In the genomic region with DNA sequence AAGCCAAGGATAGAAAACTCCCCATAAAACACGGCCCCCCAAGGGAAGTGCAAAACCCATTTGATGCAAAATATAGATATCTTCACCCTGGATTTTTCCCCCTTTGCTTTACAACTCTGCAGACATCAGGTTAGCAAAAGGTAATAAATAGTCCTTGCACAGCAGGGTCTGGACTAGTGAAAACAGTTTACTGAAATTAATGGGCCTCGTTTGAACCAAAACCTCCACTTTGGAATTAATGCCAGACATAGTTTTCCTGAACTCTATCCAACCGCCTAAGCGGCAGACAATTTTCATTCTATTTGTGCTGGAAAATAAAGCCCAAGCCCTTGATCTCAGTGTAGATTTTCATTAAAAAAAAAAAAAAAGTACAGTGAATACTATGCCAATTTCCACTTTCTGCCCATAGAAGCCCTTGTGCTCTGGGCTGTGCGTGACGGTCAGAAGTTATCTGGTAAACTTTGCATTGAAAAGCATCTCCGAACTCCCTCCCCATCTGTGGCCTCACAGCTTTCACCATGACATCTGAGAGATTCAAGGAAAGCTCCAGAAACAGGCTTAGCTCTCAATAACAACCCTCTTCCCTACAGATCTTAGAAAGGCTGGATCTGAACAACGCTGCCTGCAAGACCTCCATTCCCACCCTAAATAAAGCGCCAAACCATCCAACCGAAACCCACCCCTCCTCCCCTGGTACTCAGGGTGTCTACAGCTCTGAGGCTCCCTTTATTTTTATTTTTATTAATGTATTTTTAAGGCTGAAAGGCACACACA, we compare ENCODE assay signal across 8 cellular contexts. TPM values are rescaled to one million over a fixed set of nuclear protein-coding genes. Genes with fewer than 3 reads are reported as not detected.
DNase-seq lines count a peak whose midpoint lies in the region; ATAC-seq, FAIRE-seq and TF ChIP-seq lines count a peak whose summit lies in the region.

No MANE protein-coding gene starts in this region.

- FAIRE-seq in H54 (lab: Jason Lieb, UNC), result no peak

- TF ChIP-seq POLR2A in gastrocnemius medialis (IDR thresholded peaks at IDR 0.05) (no peak), H54 (IDR thresholded peaks at IDR 0.05; ENCODE audit: low read depth, low read length) (no peak)

- H3K36me3 ChIP-seq in gastrocnemius medialis, result no peaks in the 10 kb centered on the region

- H3K9me3 ChIP-seq in gastrocnemius medialis, result no peaks in the 10 kb centered on the region

- no peaks in the 10 kb centered on the region for H3K27me3 ChIP-seq in gastrocnemius medialis

- in situ Hi-C loops in gastrocnemius medialis (cut with MboI; ENCODE audit: low sequenced_read_pairs in 4 of 4), result no loop called here

- H3K4me1 ChIP-seq in gastrocnemius medialis, result peaks cover 71 to 83% of the 10 kb centered on the region in 2 donors

- peak overlapping the region; percentile 43 for H3K4me3 ChIP-seq in fibroblast of the aortic adventitia (ENCODE audit: low read depth, low read length)
- peak overlapping the region; percentile 52 to 65 (median 58) for H3K4me3 ChIP-seq in gastrocnemius medialis

- intact Hi-C loops in gastrocnemius medialis (cut with DNase I; ENCODE audit: low total_unique reads), result loop anchor here (5.0 kb wide), 1 partner anchor 58 kb away; a partner anchor contains a TSS

- ATAC-seq in HG03432 (IDR thresholded peaks at IDR 0.05; ENCODE audit: unreplicated experiment) (peak; percentile 3), gastrocnemius medialis (peak in 1 of 2 donors; percentile 7), GM21576 (IDR thresholded peaks at IDR 0.05; ENCODE audit: unreplicated experiment) (no peak)

- peak overlapping the region; percentile 100 for H3K27ac ChIP-seq in VCaP
- H3K27ac ChIP-seq in gastrocnemius medialis, result peak overlapping the region; percentile 84 to 100 (median 96)

- DNase-seq in DMS53 (lab: John Stamatoyannopoulos, UW) (peak; percentile 58), DMS53 treated with DMSO at 0.1 percent for 48 hours (lab: John Stamatoyannopoulos, UW; ENCODE audit: unreplicated experiment) (no peak), fibroblast of the aortic adventitia (ENCODE audit: low read depth) (peak; percentile 77), gastrocnemius medialis (no peak), H54 (ENCODE audit: insufficient read length, low spot score) (no peak)

- TF ChIP-seq CTCF in VCaP (conservative IDR thresholded peaks at IDR 0.05) (no peak), fibroblast of the aortic adventitia (IDR thresholded peaks at IDR 0.05; ENCODE audit: insufficient read depth, low read length) (no peak), gastrocnemius medialis (IDR thresholded peaks at IDR 0.05 in 4 of 5, conservative IDR thresholded peaks at IDR 0.05 in 1 of 5) (no peak)

RNA-seq across cellular contexts. Expression of a gene that starts 11.0 kb away (rescaled TPM):
- total RNA-seq in fibroblast of the aortic adventitia (ENCODE audit: low replicate concordance) (21.6 and 25.8 TPM in 2 replicates), gastrocnemius medialis (10 to 100 TPM; 15.0 to 26.4 (median 17.0) TPM)

RNA-seq across cellular contexts. Expression of a gene that starts 58.6 kb away (rescaled TPM):
- total RNA-seq in fibroblast of the aortic adventitia (ENCODE audit: low replicate concordance), result 5.2 and 13.9 TPM in 2 replicates
- total RNA-seq in gastrocnemius medialis, result 100 to 1,000 TPM; 114 to 178 (median 120) TPM

Comparison
In these comparisons a context has a peak if more than half of its experiments do, and no peak if none do; other contexts are left out.
1. DNase-seq: peak in DMS53 (single experiment) and fibroblast of the aortic adventitia (single experiment); none in DMS53 treated with DMSO at 0.1 percent for 48 hours (single experiment), gastrocnemius medialis (0 of 2) and H54 (single experiment).